11 cellular contexts compared by ENCODE assay signal in the genomic region with DNA sequence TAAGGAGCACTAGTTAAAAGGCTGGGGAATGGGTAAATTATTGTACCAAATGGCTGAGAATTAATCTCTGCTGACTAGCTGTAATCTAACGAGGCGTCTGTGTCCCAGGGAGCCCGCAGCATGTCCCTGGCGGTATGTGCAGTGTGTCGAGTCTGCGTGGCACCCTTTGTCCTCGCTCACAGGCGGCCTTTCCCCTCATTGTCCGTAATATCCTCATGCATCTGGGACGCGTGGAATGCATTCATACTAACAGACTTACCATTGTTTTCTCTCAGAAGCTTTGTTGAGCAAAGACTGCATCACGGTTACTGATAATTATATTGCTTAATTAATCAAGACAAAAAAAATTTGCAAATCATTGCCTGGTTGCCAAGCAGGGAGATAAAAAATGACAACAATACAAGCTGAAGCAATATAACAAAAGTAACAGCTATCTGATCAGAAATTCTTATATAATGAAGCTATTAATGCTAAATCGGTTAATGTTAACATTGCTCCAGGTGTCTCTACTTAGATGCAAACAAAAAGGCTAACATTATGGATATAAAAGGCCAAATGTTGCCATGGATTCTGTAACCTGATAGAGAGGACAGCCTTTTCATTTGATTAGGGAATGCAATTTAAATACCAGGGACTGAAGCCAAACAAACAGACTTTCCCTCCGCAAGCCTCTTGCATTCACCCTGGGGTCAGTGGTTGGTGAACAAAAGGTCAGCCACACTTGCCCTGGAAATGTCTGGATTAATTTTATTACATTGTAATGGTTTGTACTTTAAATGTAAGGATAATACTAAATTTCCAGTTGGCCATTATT.
DNase-seq lines count a peak whose midpoint lies in the region; ATAC-seq and TF ChIP-seq lines count a peak whose summit lies in the region.
"Had no signal": no experiment of that assay in that cellular context is flagged by ENCODE, and none has a peak within 500 bp of the region (broad histone marks: within the 10 kb centered on the region; RNA-seq: fewer than 3 reads in every experiment).

No MANE protein-coding gene starts in this region.

- peaks cover 27 to 36% of the 10 kb centered on the region in 2 donors for H3K36me3 Mint-ChIP-seq in activated naive CD4-positive, alpha-beta T cell treated with anti-CD3 and anti-CD28 coated beads, Interleukin-2, amount 50 U/mL, for 72 hours

- ATAC-seq in right lobe of liver, result peak; percentile 88 to 93 (median 90)
- no peak for ATAC-seq in HG02610 (IDR thresholded peaks at IDR 0.05; ENCODE audit: unreplicated experiment)
- no peak for ATAC-seq in Right ventricle myocardium superior (ENCODE audit: poor library complexity)
- no peak for ATAC-seq in activated naive CD4-positive, alpha-beta T cell treated with anti-CD3 and anti-CD28 coated beads, Interleukin-2, amount 50 U/mL, for 72 hours
- no peak for ATAC-seq in HG03280 (IDR thresholded peaks at IDR 0.05; ENCODE audit: unreplicated experiment)

- intact Hi-C loops in right lobe of liver (cut with DNase I), result no loop called here
- intact Hi-C loops in Right ventricle myocardium superior (cut with DNase I), result no loop called here

- no peak for TF ChIP-seq POLR2A in right lobe of liver (IDR thresholded peaks at IDR 0.05)

- H3K27me3 ChIP-seq in right lobe of liver, result no peaks in the 10 kb centered on the region

- no peaks in the 10 kb centered on the region for H3K9me3 ChIP-seq in right lobe of liver
- H3K9me3 ChIP-seq: left ventricle myocardium inferior had no signal

- H3K27ac Mint-ChIP-seq in activated naive CD4-positive, alpha-beta T cell treated with anti-CD3 and anti-CD28 coated beads, Interleukin-2, amount 50 U/mL, for 72 hours, result peak overlapping the region in 1 of 2 donors; percentile 99
- H3K27ac Mint-ChIP-seq: CD4-positive, alpha-beta memory T cell had no signal

- peak overlapping the region; percentile 87 for H3K27ac ChIP-seq in angular gyrus (ENCODE audit: low read depth, low read length)
- H3K27ac ChIP-seq in right lobe of liver, result peak overlapping the region in 2 of 3 donors; percentile 35 to 39
- H3K27ac ChIP-seq: left ventricle myocardium inferior had no signal

- DNase-seq in C1 segment of cervical spinal cord (lab: John Stamatoyannopoulos, UW), result peak in 12 of 14 donors; percentile 24 to 76 (median 53)
- DNase-seq in NCI-H1417 treated with DMSO at 0.1 percent for 48 hours (lab: John Stamatoyannopoulos, UW), result peak; percentile 98
- DNase-seq in right lobe of liver, result peak in 1 of 3 donors; percentile 58
- no peak for DNase-seq in Right ventricle myocardium superior
- DNase-seq in activated naive CD4-positive, alpha-beta T cell treated with anti-CD3 and anti-CD28 coated beads, Interleukin-2, amount 50 U/mL, for 72 hours (ENCODE audit: low spot score in 2 of 2), result no peak
- DNase-seq: CD4-positive, alpha-beta memory T cell; left ventricle myocardium inferior had no signal

- H3K36me3 ChIP-seq in right lobe of liver, result peaks cover 0 to 30% (median 2%) of the 10 kb centered on the region in 4 donors

- H3K9me3 Mint-ChIP-seq in activated naive CD4-positive, alpha-beta T cell treated with anti-CD3 and anti-CD28 coated beads, Interleukin-2, amount 50 U/mL, for 72 hours, result no peaks in the 10 kb centered on the region
- H3K9me3 Mint-ChIP-seq: CD4-positive, alpha-beta memory T cell; T-helper 1 cell treated with Interleukin-12 subunit alpha and Interleukin-12 subunit beta and Interleukin-4 antibody, amounts not matched to agents 30 μg/mL and 1 μg/mL, for 36 hours had no signal

- H3K4me1 ChIP-seq in right lobe of liver, result peaks cover 0 to 24% (median 11%) of the 10 kb centered on the region in 4 donors
- H3K4me1 ChIP-seq: left ventricle myocardium inferior had no signal

- WGBS in right lobe of liver (ENCODE audit: insufficient coverage, low coverage, low lambda C conversion rate, missing lambda C conversion rate), result 66% methylated on average over 10 of the region's 14 CpGs

- TF ChIP-seq CTCF in right lobe of liver (IDR thresholded peaks at IDR 0.05), result no peak

- H3K4me3 ChIP-seq in right lobe of liver, result no peak overlapping the region
- H3K4me3 ChIP-seq: left ventricle myocardium inferior had no signal

Comparison
In these comparisons a context has a peak if more than half of its experiments do, and no peak if none do; other contexts are left out.
1. DNase-seq: peak in C1 segment of cervical spinal cord (12 of 14) and NCI-H1417 treated with DMSO at 0.1 percent for 48 hours (single experiment); none in Right ventricle myocardium superior (single experiment) and activated naive CD4-positive, alpha-beta T cell treated with anti-CD3 and anti-CD28 coated beads, Interleukin-2, amount 50 U/mL, for 72 hours (0 of 2).
2. ATAC-seq: peak in right lobe of liver (4 of 4); none in HG02610 (single experiment), Right ventricle myocardium superior (single experiment), activated naive CD4-positive, alpha-beta T cell treated with anti-CD3 and anti-CD28 coated beads, Interleukin-2, amount 50 U/mL, for 72 hours (0 of 2) and HG03280 (single experiment).